ENCODE assay signal across 13 cellular contexts in genomic region chr2:111663471-111663951, GRCh38.
A peak's percentile ranks its signal among the peaks of the same experiment; 100 is the strongest.
DNase-seq lines count a peak whose midpoint lies in the region; ATAC-seq and TF ChIP-seq lines count a peak whose summit lies in the region.
"Had no signal": no experiment of that assay in that cellular context is flagged by ENCODE, and none has a peak within 500 bp of the region (broad histone marks: within the 10 kb centered on the region; RNA-seq: fewer than 3 reads in every experiment).

No MANE protein-coding gene starts in this region.

- H3K4me1 ChIP-seq in cardiac muscle cell (ENCODE audit: low read depth) = peaks cover 11% of the 10 kb centered on the region
- H3K4me1 ChIP-seq: parathyroid adenoma had no signal

- DNase-seq in cardiac muscle cell (ENCODE audit: low read depth in 1 of 2, low spot score in 1 of 2) (peak in 1 of 2 donors; percentile 49), left cardiac atrium (no peak), amniotic epithelial cell (ENCODE audit: low read depth) (peak; percentile 24), fibroblast of pulmonary artery (ENCODE audit: low read depth) (peak; percentile 47), cerebellar cortex (ENCODE audit: low spot score) (no peak), NCI-H2029 treated with DMSO at 0.1 percent for 48 hours (lab: John Stamatoyannopoulos, UW) (no peak)
- DNase-seq in activated CD4-positive, CD25-positive, alpha-beta regulatory T cell treated with anti-CD3 and anti-CD28 coated beads, Interleukin-2, amount 50 U/mL, for 72 hours = no peak
- DNase-seq: dorsolateral prefrontal cortex, heart left ventricle, T-helper 17 cell, upper lobe of left lung had no signal

- intact Hi-C loops in left cardiac atrium (cut with DNase I) = no loop called here

- H3K36me3 ChIP-seq in cardiac muscle cell = no peaks in the 10 kb centered on the region
- H3K36me3 ChIP-seq: heart left ventricle, upper lobe of left lung had no signal

- H3K27ac ChIP-seq in cardiac muscle cell = peak overlapping the region; percentile 46
- H3K27ac ChIP-seq: dorsolateral prefrontal cortex, heart left ventricle, parathyroid adenoma, upper lobe of left lung had no signal

- H3K27me3 ChIP-seq in cardiac muscle cell = no peaks in the 10 kb centered on the region
- H3K27me3 ChIP-seq: dorsolateral prefrontal cortex, heart left ventricle, upper lobe of left lung had no signal

- H3K4me3 ChIP-seq in cardiac muscle cell (no peak overlapping the region), fibroblast of pulmonary artery (replicated peaks; ENCODE audit: low read depth, low read length) (no peak overlapping the region)
- H3K4me3 ChIP-seq: dorsolateral prefrontal cortex, heart left ventricle, upper lobe of left lung had no signal

- ATAC-seq in left cardiac atrium = no peak
- ATAC-seq in HG03025 (IDR thresholded peaks at IDR 0.05; ENCODE audit: low FRiP score, unreplicated experiment) = no peak
- ATAC-seq: heart left ventricle, T-helper 17 cell had no signal

- H3K9me3 ChIP-seq in cardiac muscle cell (ENCODE audit: low read depth) = no peaks in the 10 kb centered on the region
- H3K9me3 ChIP-seq: heart left ventricle, upper lobe of left lung had no signal

- TF ChIP-seq CTCF in cardiac muscle cell (IDR thresholded peaks at IDR 0.05; ENCODE audit: low read depth, low read length) (peak; percentile 25), fibroblast of pulmonary artery (IDR thresholded peaks at IDR 0.05; ENCODE audit: low read length, missing control alignments) (peak; percentile 39)

Comparison
In these comparisons a context has a peak if more than half of its experiments do, and no peak if none do; other contexts are left out.
1. DNase-seq: peak in amniotic epithelial cell (single experiment) and fibroblast of pulmonary artery (single experiment); none in left cardiac atrium (single experiment), cerebellar cortex (single experiment), activated CD4-positive, CD25-positive, alpha-beta regulatory T cell treated with anti-CD3 and anti-CD28 coated beads, Interleukin-2, amount 50 U/mL, for 72 hours (single experiment) and NCI-H2029 treated with DMSO at 0.1 percent for 48 hours (single experiment).